ENCODE assay signal across 1 cellular context in the genomic region with DNA sequence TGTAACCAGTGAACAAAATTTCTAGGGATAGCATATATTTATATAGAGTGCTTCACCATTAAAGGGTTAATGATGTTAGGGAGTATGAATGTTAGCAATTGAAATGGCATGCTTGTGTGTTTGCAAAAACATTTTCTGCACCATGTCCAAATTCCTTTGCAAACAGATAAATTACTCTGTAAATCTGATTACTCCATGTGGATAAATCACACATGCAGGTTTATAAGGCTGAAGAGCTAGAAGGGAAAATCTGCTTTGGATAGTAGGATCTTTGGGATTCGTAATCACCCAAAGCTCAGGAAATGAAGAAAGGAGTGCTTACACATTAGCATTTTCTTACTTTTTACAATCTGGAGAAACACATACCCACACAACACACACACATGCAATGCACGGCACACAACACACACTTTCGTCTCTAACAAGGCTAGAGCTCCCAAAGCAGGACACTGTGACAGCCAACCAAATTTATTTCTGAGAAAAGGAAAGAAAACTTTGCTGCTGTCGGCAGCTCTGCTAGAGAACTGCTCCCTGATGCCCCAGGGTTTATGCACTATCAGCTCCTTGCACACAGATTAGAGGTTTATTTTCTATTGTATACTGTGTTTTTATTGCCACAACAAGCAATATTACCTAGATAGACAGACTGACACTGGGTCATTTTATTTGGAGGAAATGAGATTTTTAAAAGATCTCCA.
TF ChIP-seq lines count a peak whose summit lies in the region.

No MANE protein-coding gene starts in this region.

TF ChIP-seq in GM23338, 12 proteins besides CTCF, POLR2A, EP300 and RAD21:
- TF ChIP-seq, protein P1, sequence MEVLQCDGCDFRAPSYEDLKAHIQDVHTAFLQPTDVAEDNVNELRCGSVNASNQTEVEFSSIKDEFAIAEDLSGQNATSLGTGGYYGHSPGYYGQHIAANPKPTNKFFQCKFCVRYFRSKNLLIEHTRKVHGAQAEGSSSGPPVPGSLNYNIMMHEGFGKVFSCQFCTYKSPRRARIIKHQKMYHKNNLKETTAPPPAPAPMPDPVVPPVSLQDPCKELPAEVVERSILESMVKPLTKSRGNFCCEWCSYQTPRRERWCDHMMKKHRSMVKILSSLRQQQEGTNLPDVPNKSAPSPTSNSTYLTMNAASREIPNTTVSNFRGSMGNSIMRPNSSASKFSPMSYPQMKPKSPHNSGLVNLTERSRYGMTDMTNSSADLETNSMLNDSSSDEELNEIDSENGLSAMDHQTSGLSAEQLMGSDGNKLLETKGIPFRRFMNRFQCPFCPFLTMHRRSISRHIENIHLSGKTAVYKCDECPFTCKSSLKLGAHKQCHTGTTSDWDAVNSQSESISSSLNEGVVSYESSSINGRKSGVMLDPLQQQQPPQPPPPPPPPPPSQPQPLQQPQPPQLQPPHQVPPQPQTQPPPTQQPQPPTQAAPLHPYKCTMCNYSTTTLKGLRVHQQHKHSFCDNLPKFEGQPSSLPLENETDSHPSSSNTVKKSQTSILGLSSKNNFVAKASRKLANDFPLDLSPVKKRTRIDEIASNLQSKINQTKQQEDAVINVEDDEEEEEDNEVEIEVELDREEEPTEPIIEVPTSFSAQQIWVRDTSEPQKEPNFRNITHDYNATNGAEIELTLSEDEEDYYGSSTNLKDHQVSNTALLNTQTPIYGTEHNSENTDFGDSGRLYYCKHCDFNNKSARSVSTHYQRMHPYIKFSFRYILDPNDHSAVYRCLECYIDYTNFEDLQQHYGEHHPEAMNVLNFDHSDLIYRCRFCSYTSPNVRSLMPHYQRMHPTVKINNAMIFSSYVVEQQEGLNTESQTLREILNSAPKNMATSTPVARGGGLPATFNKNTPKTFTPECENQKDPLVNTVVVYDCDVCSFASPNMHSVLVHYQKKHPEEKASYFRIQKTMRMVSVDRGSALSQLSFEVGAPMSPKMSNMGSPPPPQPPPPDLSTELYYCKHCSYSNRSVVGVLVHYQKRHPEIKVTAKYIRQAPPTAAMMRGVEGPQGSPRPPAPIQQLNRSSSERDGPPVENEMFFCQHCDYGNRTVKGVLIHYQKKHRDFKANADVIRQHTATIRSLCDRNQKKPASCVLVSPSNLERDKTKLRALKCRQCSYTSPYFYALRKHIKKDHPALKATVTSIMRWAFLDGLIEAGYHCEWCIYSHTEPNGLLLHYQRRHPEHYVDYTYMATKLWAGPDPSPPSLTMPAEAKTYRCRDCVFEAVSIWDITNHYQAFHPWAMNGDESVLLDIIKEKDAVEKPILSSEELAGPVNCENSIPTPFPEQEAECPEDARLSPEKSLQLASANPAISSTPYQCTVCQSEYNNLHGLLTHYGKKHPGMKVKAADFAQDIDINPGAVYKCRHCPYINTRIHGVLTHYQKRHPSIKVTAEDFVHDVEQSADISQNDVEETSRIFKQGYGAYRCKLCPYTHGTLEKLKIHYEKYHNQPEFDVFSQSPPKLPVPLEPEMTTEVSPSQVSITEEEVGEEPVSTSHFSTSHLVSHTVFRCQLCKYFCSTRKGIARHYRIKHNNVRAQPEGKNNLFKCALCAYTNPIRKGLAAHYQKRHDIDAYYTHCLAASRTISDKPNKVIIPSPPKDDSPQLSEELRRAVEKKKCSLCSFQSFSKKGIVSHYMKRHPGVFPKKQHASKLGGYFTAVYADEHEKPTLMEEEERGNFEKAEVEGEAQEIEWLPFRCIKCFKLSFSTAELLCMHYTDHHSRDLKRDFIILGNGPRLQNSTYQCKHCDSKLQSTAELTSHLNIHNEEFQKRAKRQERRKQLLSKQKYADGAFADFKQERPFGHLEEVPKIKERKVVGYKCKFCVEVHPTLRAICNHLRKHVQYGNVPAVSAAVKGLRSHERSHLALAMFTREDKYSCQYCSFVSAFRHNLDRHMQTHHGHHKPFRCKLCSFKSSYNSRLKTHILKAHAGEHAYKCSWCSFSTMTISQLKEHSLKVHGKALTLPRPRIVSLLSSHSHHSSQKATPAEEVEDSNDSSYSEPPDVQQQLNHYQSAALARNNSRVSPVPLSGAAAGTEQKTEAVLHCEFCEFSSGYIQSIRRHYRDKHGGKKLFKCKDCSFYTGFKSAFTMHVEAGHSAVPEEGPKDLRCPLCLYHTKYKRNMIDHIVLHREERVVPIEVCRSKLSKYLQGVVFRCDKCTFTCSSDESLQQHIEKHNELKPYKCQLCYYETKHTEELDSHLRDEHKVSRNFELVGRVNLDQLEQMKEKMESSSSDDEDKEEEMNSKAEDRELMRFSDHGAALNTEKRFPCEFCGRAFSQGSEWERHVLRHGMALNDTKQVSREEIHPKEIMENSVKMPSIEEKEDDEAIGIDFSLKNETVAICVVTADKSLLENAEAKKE (CRISPR knock-in tag; IDR thresholded peaks at IDR 0.05), result no peak
- TF ChIP-seq EZH2 (IDR thresholded peaks at IDR 0.05; ENCODE audit: low read depth, unreplicated experiment), result no peak
- TF ChIP-seq, protein P2, sequence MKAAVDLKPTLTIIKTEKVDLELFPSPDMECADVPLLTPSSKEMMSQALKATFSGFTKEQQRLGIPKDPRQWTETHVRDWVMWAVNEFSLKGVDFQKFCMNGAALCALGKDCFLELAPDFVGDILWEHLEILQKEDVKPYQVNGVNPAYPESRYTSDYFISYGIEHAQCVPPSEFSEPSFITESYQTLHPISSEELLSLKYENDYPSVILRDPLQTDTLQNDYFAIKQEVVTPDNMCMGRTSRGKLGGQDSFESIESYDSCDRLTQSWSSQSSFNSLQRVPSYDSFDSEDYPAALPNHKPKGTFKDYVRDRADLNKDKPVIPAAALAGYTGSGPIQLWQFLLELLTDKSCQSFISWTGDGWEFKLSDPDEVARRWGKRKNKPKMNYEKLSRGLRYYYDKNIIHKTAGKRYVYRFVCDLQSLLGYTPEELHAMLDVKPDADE (IDR thresholded peaks at IDR 0.05), result no peak
- TF ChIP-seq ZNF331 (CRISPR knock-in tag; IDR thresholded peaks at IDR 0.05; ENCODE audit: low read depth), result no peak
- TF ChIP-seq EZH2phosphoT487 (IDR thresholded peaks at IDR 0.05; ENCODE audit: unreplicated experiment), result no peak
TF ChIP-seq in GM23338: peak in this region for 0.
